In genomic region chr4:38788327-38788726, GRCh38 we compare ENCODE assay signal across 1 cellular context.
TF ChIP-seq lines count a peak whose summit lies in the region.

No MANE protein-coding gene starts in this region.

TF ChIP-seq in endothelial cell of umbilical vein, 7 proteins besides CTCF, POLR2A, EP300 and RAD21 (continued from another document):
- no peak for TF ChIP-seq EZH2 (IDR thresholded peaks at IDR 0.05; ENCODE audit: borderline replicate concordance, low read depth, low read length, severe bottlenecking)
TF ChIP-seq in endothelial cell of umbilical vein: peak in this region for 0.
